In the genomic region with DNA sequence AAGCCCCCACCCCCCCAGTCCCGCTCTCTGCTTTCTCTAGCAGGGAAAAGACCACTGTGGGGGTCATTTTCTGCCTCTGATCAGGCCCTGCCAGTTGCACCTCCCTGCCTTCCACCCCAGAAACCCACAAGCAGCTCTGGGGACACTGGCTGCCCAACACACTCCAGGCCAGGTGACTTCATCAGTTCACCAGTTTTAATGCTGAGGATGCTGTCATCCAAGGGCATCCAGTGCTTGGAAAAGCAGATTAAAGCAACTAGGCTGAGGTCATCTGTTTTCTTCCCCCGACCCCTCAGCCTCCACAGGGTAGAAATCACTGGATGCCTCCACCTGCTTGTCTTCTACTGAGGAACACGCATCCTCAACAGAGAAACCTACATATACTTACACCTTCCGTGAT, we compare ENCODE assay signal across 15 cellular contexts.
"Had no signal": no experiment of that assay in that cellular context is flagged by ENCODE, and none has a peak within 500 bp of the region (broad histone marks: within the 10 kb centered on the region; RNA-seq: fewer than 3 reads in every experiment).

No MANE protein-coding gene starts in this region.

- H3K4me3 Mint-ChIP-seq: activated naive CD8-positive, alpha-beta T cell treated with anti-CD3 and anti-CD28 coated beads, Interleukin-2, amount 50 U/mL, for 24 hours; activated T-helper 1 cell treated with anti-CD3 and anti-CD28 coated beads, Interleukin-12 subunit alpha, Interleukin-12 subunit beta, Interleukin-2, Interleukin-4 antibody, amounts not matched to agents 30 ng/mL and 10 ng/mL and 1 ng/mL, durations not matched to agents 14 hours and 24 hours and 36 hours; endodermal cell; memory B cell; nephron progenitor cell; stimulated activated effector memory CD8-positive, alpha-beta T cell treated with anti-CD3 and anti-CD28 coated beads, Interleukin-12 subunit alpha, Interleukin-12 subunit beta, amount 100 ng/mL, for 72 hours had no signal

- ATAC-seq: activated naive CD8-positive, alpha-beta T cell treated with anti-CD3 and anti-CD28 coated beads, Interleukin-2, amount 50 U/mL, for 24 hours; SK-N-SH treated with all-trans-retinoic acid at 6 μM for 48 hours; stimulated activated effector memory CD8-positive, alpha-beta T cell treated with anti-CD3 and anti-CD28 coated beads, Interleukin-12 subunit alpha, Interleukin-12 subunit beta, amount 100 ng/mL, for 72 hours had no signal

- H3K27ac Mint-ChIP-seq: activated naive CD8-positive, alpha-beta T cell treated with anti-CD3 and anti-CD28 coated beads, Interleukin-2, amount 50 U/mL, for 24 hours; activated T-helper 1 cell treated with anti-CD3 and anti-CD28 coated beads, Interleukin-12 subunit alpha, Interleukin-12 subunit beta, Interleukin-2, Interleukin-4 antibody, amounts not matched to agents 30 ng/mL and 10 ng/mL and 1 ng/mL, durations not matched to agents 14 hours and 24 hours and 36 hours; endodermal cell; memory B cell; nephron progenitor cell; stimulated activated effector memory CD8-positive, alpha-beta T cell treated with anti-CD3 and anti-CD28 coated beads, Interleukin-12 subunit alpha, Interleukin-12 subunit beta, amount 100 ng/mL, for 72 hours had no signal

- H3K9me3 Mint-ChIP-seq: activated naive CD8-positive, alpha-beta T cell treated with anti-CD3 and anti-CD28 coated beads, Interleukin-2, amount 50 U/mL, for 24 hours; activated T-helper 1 cell treated with anti-CD3 and anti-CD28 coated beads, Interleukin-12 subunit alpha, Interleukin-12 subunit beta, Interleukin-2, Interleukin-4 antibody, amounts not matched to agents 30 ng/mL and 10 ng/mL and 1 ng/mL, durations not matched to agents 14 hours and 24 hours and 36 hours; endodermal cell; memory B cell; nephron progenitor cell; stimulated activated effector memory CD8-positive, alpha-beta T cell treated with anti-CD3 and anti-CD28 coated beads, Interleukin-12 subunit alpha, Interleukin-12 subunit beta, amount 100 ng/mL, for 72 hours had no signal

- H3K27ac ChIP-seq: ascending aorta, left ventricle myocardium inferior, sigmoid colon, thyroid gland had no signal

- H3K27me3 ChIP-seq: ascending aorta, sigmoid colon, thyroid gland had no signal

- H3K4me1 Mint-ChIP-seq: endodermal cell had no signal

- H3K36me3 ChIP-seq: ascending aorta, left ventricle myocardium inferior, sigmoid colon, thyroid gland had no signal

- H3K4me3 ChIP-seq: ascending aorta, left ventricle myocardium inferior, sigmoid colon, thyroid gland had no signal

- DNase-seq: activated CD4-positive, alpha-beta T cell treated with anti-CD3 and anti-CD28 coated beads for 1 hour; activated CD4-positive, alpha-beta T cell treated with anti-CD3 and anti-CD28 coated beads, Interleukin-2, amount 50 U/mL, for 4 hours; activated naive CD4-positive, alpha-beta T cell; activated naive CD8-positive, alpha-beta T cell treated with anti-CD3 and anti-CD28 coated beads, Interleukin-2, amount 50 U/mL, for 24 hours; erythroblast; left ventricle myocardium inferior; nephron progenitor cell; thyroid gland had no signal

- H3K9me3 ChIP-seq: ascending aorta, left ventricle myocardium inferior, sigmoid colon, thyroid gland had no signal

- H3K36me3 Mint-ChIP-seq: memory B cell had no signal
